Comparison of ENCODE assay signal across 7 cellular contexts in the genomic region with DNA sequence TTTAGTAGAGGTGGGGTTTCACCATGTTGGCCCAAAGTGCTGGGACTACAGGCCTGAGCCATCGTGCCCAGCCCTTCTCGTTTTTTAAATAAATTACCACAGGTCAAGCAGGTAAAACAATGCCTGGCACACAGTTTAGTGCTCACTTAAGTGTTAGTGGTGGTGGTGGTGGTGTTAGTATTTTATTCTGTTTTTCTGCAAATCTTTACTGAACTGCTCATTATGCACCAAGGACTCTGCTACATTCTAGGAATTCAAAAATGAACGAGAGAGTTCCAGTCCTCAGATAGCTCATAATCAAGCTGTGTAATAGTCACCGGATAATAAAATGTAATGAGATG. TPM values are rescaled to one million over a fixed set of nuclear protein-coding genes. Genes with fewer than 3 reads are reported as not detected.
A peak's percentile ranks its signal among the peaks of the same experiment; 100 is the strongest.
DNase-seq lines count a peak whose midpoint lies in the region; ATAC-seq and TF ChIP-seq lines count a peak whose summit lies in the region.

No MANE protein-coding gene starts in this region.

- WGBS in stomach, 5 donors = 1 to 3% (median 2%) methylated on average over 4 of the region's 4 CpGs

- no peak for TF ChIP-seq EP300 in stomach (IDR thresholded peaks at IDR 0.05)

- peak overlapping the region; percentile 98; the same call in 1 of the 2 replicates for H3K9ac ChIP-seq in iPS-20b (ENCODE audit: low read depth, low read length)

- peaks cover 21% of the 10 kb centered on the region for H3K36me3 Mint-ChIP-seq in activated T-helper 1 cell treated with anti-CD3 and anti-CD28 coated beads, Interleukin-12 subunit alpha, Interleukin-12 subunit beta, Interleukin-2, Interleukin-4 antibody, amounts not matched to agents 30 ng/mL and 10 ng/mL and 1 ng/mL, durations not matched to agents 14 hours and 24 hours and 36 hours (ENCODE audit: low read depth)

- DNase-seq in activated T-helper 1 cell treated with anti-CD3 and anti-CD28 coated beads, Interleukin-12 subunit alpha, Interleukin-12 subunit beta, Interleukin-2, Interleukin-4 antibody, amounts not matched to agents 30 ng/mL and 10 ng/mL and 1 ng/mL, durations not matched to agents 14 hours and 24 hours and 36 hours (ENCODE audit: low spot score) = no peak
- DNase-seq in stomach (no peak), GM03348 (ENCODE audit: low spot score) (no peak), HUDEP-2 (lab: John Stamatoyannopoulos, UW; ENCODE audit: unreplicated experiment in 76 of 76) (no peak)

- peak overlapping the region; percentile 99 for H3K4me3 Mint-ChIP-seq in activated T-helper 1 cell treated with anti-CD3 and anti-CD28 coated beads, Interleukin-12 subunit alpha, Interleukin-12 subunit beta, Interleukin-2, Interleukin-4 antibody, amounts not matched to agents 30 ng/mL and 10 ng/mL and 1 ng/mL, durations not matched to agents 14 hours and 24 hours and 36 hours

- H3K9me3 ChIP-seq in HEK293 (ENCODE audit: control insufficient read depth, insufficient read depth, low read depth, low read length) (no peaks in the 10 kb centered on the region), iPS-20b (ENCODE audit: insufficient read depth, low read depth, low read length) (no peaks in the 10 kb centered on the region), stomach (no peaks in the 10 kb centered on the region)

- H3K27ac Mint-ChIP-seq in activated T-helper 1 cell treated with anti-CD3 and anti-CD28 coated beads, Interleukin-12 subunit alpha, Interleukin-12 subunit beta, Interleukin-2, Interleukin-4 antibody, amounts not matched to agents 30 ng/mL and 10 ng/mL and 1 ng/mL, durations not matched to agents 14 hours and 24 hours and 36 hours = peak overlapping the region; percentile 100

- H3K36me3 ChIP-seq in HEK293 (ENCODE audit: control insufficient read depth in 2 of 2, insufficient read depth in 1 of 2, low read length in 2 of 2) (peaks cover 7 to 23% of the 10 kb centered on the region in 2 experiments; a peak in 2 of 3 replicates), iPS-20b (ENCODE audit: insufficient read depth, low read depth, low read length) (peaks cover 16% of the 10 kb centered on the region), stomach (peaks cover 7 to 33% (median 26%) of the 10 kb centered on the region in 4 donors)

- H3K4me1 ChIP-seq in HEK293 (ENCODE audit: control insufficient read depth, insufficient read depth, low read length) = peaks cover 5% of the 10 kb centered on the region; the same call in 1 of the 2 replicates
- H3K4me1 ChIP-seq in iPS-20b (ENCODE audit: insufficient read depth, low read length) = peaks cover 3% of the 10 kb centered on the region; the same call in 1 of the 2 replicates
- peaks cover 6 to 32% (median 25%) of the 10 kb centered on the region in 4 donors for H3K4me1 ChIP-seq in stomach

- TF ChIP-seq POLR2A in stomach (IDR thresholded peaks at IDR 0.05) = no peak

- H3K4me3 ChIP-seq in HEK293 (ENCODE audit: low read depth, low read length) = peak overlapping the region; percentile 91
- peak overlapping the region; percentile 93 for H3K4me3 ChIP-seq in iPS-20b (ENCODE audit: low read length)
- peak overlapping the region; percentile 63 to 76 (median 71) for H3K4me3 ChIP-seq in stomach

- H3K27me3 Mint-ChIP-seq in activated T-helper 1 cell treated with anti-CD3 and anti-CD28 coated beads, Interleukin-12 subunit alpha, Interleukin-12 subunit beta, Interleukin-2, Interleukin-4 antibody, amounts not matched to agents 30 ng/mL and 10 ng/mL and 1 ng/mL, durations not matched to agents 14 hours and 24 hours and 36 hours (ENCODE audit: insufficient read depth) = no peaks in the 10 kb centered on the region

- POLR2A ChIA-PET in HEK293 (lab: Yijun Ruan, JAX) = interaction anchor here (0.7 to 2.8 kb wide), 4 partner anchors 9 to 44 kb away, joined by 4 to 11 read pairs (median 6); partner anchors contain the start of genes FKBP4 and TEX52

- H3K27me3 ChIP-seq in iPS-20b (ENCODE audit: insufficient read depth, low read length) (no peaks in the 10 kb centered on the region), stomach (no peaks in the 10 kb centered on the region)

- H3K27ac ChIP-seq in HEK293 (ENCODE audit: extremely low read depth, low read depth, low read length) (peak overlapping the region; percentile 85), iPS-20b (ENCODE audit: low read length) (peak overlapping the region; percentile 86), stomach (peak overlapping the region; percentile 87 to 97 (median 94))

- TF ChIP-seq CTCF in HEK293 (tag by site-specific recombination; IDR thresholded peaks at IDR 0.05) (no peak), stomach (IDR thresholded peaks at IDR 0.05) (no peak)

- H3K9me3 Mint-ChIP-seq in activated T-helper 1 cell treated with anti-CD3 and anti-CD28 coated beads, Interleukin-12 subunit alpha, Interleukin-12 subunit beta, Interleukin-2, Interleukin-4 antibody, amounts not matched to agents 30 ng/mL and 10 ng/mL and 1 ng/mL, durations not matched to agents 14 hours and 24 hours and 36 hours = no peaks in the 10 kb centered on the region

- ATAC-seq in HG02884 (IDR thresholded peaks at IDR 0.05; ENCODE audit: unreplicated experiment) = no peak

- H3K4me1 Mint-ChIP-seq in activated T-helper 1 cell treated with anti-CD3 and anti-CD28 coated beads, Interleukin-12 subunit alpha, Interleukin-12 subunit beta, Interleukin-2, Interleukin-4 antibody, amounts not matched to agents 30 ng/mL and 10 ng/mL and 1 ng/mL, durations not matched to agents 14 hours and 24 hours and 36 hours (ENCODE audit: low read depth) = peaks cover 23% of the 10 kb centered on the region

- CTCF ChIA-PET in HEK293 (lab: Yijun Ruan, JAX) = interaction anchor here (0.7 to 1.5 kb wide), 7 partner anchors 8 to 167 kb away, joined by 3 to 6 read pairs (median 3); no protein-coding TSS in a partner anchor

- intact Hi-C loops in activated T-helper 1 cell treated with anti-CD3 and anti-CD28 coated beads, Interleukin-12 subunit alpha, Interleukin-12 subunit beta, Interleukin-2, Interleukin-4 antibody, amounts not matched to agents 30 ng/mL and 10 ng/mL and 1 ng/mL, durations not matched to agents 14 hours and 24 hours and 36 hours (cut with micrococcal nuclease) = loop anchor here (1.0 to 5.0 kb wide), 5 partner anchors 56 to 1509 kb away; partner anchors contain the start of genes DCP1B, TIGAR and TSPAN9
- intact Hi-C loops in stomach (cut with DNase I; ENCODE audit: low total_unique reads) = no loop called here

TF ChIP-seq in HEK293, 187 proteins besides CTCF, POLR2A, EP300 and RAD21:
- TF ChIP-seq ZBTB8A (tag by site-specific recombination; IDR thresholded peaks at IDR 0.05) (0 out of 2 replicates have a peak, but pooled peaks have one; percentile 9), ZNF335 (tag by site-specific recombination; conservative IDR thresholded peaks at IDR 0.05) (peak; percentile 84)
- TF ChIP-seq, protein P1, sequence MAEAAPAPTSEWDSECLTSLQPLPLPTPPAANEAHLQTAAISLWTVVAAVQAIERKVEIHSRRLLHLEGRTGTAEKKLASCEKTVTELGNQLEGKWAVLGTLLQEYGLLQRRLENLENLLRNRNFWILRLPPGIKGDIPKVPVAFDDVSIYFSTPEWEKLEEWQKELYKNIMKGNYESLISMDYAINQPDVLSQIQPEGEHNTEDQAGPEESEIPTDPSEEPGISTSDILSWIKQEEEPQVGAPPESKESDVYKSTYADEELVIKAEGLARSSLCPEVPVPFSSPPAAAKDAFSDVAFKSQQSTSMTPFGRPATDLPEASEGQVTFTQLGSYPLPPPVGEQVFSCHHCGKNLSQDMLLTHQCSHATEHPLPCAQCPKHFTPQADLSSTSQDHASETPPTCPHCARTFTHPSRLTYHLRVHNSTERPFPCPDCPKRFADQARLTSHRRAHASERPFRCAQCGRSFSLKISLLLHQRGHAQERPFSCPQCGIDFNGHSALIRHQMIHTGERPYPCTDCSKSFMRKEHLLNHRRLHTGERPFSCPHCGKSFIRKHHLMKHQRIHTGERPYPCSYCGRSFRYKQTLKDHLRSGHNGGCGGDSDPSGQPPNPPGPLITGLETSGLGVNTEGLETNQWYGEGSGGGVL (tag by site-specific recombination; IDR thresholded peaks at IDR 0.05) = no peak
TF ChIP-seq in HEK293: peak in this region for 2.

RNA-seq across cellular contexts. Expression of gene ITFG2, which starts 0.7 kb away (rescaled TPM):
- total RNA-seq in activated T-helper 1 cell treated with anti-CD3 and anti-CD28 coated beads, Interleukin-12 subunit alpha, Interleukin-12 subunit beta, Interleukin-2, Interleukin-4 antibody, amounts not matched to agents 30 ng/mL and 10 ng/mL and 1 ng/mL, durations not matched to agents 14 hours and 24 hours and 36 hours = 35.1 and 42.2 TPM in 2 replicates
- 100 to 1,000 TPM in 3 of 5 donors, 10 to 100 TPM in 2; 19.1 to 208 (median 157) TPM for total RNA-seq in stomach
- 10 to 100 TPM; 14.9 to 27.8 (median 26.3) TPM for polyA plus RNA-seq in stomach

RNA-seq across cellular contexts. Expression of gene FKBP4, which starts 18.4 kb away (rescaled TPM):
- total RNA-seq in activated T-helper 1 cell treated with anti-CD3 and anti-CD28 coated beads, Interleukin-12 subunit alpha, Interleukin-12 subunit beta, Interleukin-2, Interleukin-4 antibody, amounts not matched to agents 30 ng/mL and 10 ng/mL and 1 ng/mL, durations not matched to agents 14 hours and 24 hours and 36 hours = 247 and 269 TPM in 2 replicates
- total RNA-seq in stomach = 10 to 100 TPM; 25.3 to 57.2 (median 39.4) TPM
- polyA plus RNA-seq in stomach = 10 to 100 TPM; 46.9 to 51.4 (median 51.3) TPM

RNA-seq across cellular contexts. Expression of gene NRIP2, which starts 21.7 kb away (rescaled TPM):
- total RNA-seq in activated T-helper 1 cell treated with anti-CD3 and anti-CD28 coated beads, Interleukin-12 subunit alpha, Interleukin-12 subunit beta, Interleukin-2, Interleukin-4 antibody, amounts not matched to agents 30 ng/mL and 10 ng/mL and 1 ng/mL, durations not matched to agents 14 hours and 24 hours and 36 hours = not detected in 2 replicates
- total RNA-seq in stomach = 10 to 100 TPM in 1 of 5 donors, 1 to 10 TPM in 1, under 1 TPM in 1, not detected in 2; 0.92 to 24.3 (median 4.7) TPM
- polyA plus RNA-seq in stomach = under 1 TPM; 0.31 to 0.87 (median 0.63) TPM

RNA-seq across cellular contexts. Expression of gene TEX52, which starts 43.7 kb away (rescaled TPM):
- total RNA-seq in activated T-helper 1 cell treated with anti-CD3 and anti-CD28 coated beads, Interleukin-12 subunit alpha, Interleukin-12 subunit beta, Interleukin-2, Interleukin-4 antibody, amounts not matched to agents 30 ng/mL and 10 ng/mL and 1 ng/mL, durations not matched to agents 14 hours and 24 hours and 36 hours = 0.17 TPM in 1 of 2 replicates, not detected in the other
- not detected for total RNA-seq in stomach
- polyA plus RNA-seq in stomach = not detected
